Comparison of ENCODE assay signal across 1 cellular context in the genomic region with DNA sequence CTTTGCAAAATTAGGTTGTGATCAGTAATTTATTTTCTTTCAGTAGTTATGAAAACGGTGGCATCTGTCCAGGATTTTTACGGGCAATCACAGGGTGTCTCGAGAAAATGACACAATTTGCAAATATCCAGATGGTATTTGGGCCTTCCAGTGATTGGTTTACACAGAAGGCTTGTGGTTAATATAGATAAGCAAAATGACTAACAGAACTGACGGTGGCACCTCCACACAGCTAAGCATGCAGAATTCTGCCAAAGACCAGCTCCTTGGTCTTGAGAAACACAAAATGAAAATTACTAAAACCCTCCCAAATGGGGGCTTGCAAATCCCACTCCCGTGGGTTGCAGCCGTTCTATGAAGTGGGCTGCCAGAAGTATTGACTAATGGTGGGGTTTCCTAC.
TF ChIP-seq lines count a peak whose summit lies in the region.

No MANE protein-coding gene starts in this region.

TF ChIP-seq in IMR-90, 13 proteins besides CTCF, POLR2A, EP300 and RAD21:
- TF ChIP-seq SMC3 (IDR thresholded peaks at IDR 0.05; ENCODE audit: low read depth, low read length) (no peak), MAZ (IDR thresholded peaks at IDR 0.05; ENCODE audit: borderline replicate concordance, low read depth, low read length) (no peak), RFX5 (IDR thresholded peaks at IDR 0.05; ENCODE audit: low read depth, low read length) (no peak), BHLHE40 (IDR thresholded peaks at IDR 0.05; ENCODE audit: low read depth, low read length) (no peak), CEBPB (IDR thresholded peaks at IDR 0.05; ENCODE audit: low read depth, low read length) (no peak), MAFK (IDR thresholded peaks at IDR 0.05; ENCODE audit: low read depth, low read length) (no peak), FOS (IDR thresholded peaks at IDR 0.05; ENCODE audit: low read depth, low read length) (no peak), RCOR1 (IDR thresholded peaks at IDR 0.05; ENCODE audit: insufficient replicate concordance, low read length) (no peak), NFE2L2 (IDR thresholded peaks at IDR 0.05; ENCODE audit: low read depth, low read length) (no peak), MXI1 (IDR thresholded peaks at IDR 0.05; ENCODE audit: borderline replicate concordance, low read depth, low read length) (no peak), CHD1 (IDR thresholded peaks at IDR 0.05; ENCODE audit: low read depth, low read length) (no peak)
- TF ChIP-seq, protein P1, sequence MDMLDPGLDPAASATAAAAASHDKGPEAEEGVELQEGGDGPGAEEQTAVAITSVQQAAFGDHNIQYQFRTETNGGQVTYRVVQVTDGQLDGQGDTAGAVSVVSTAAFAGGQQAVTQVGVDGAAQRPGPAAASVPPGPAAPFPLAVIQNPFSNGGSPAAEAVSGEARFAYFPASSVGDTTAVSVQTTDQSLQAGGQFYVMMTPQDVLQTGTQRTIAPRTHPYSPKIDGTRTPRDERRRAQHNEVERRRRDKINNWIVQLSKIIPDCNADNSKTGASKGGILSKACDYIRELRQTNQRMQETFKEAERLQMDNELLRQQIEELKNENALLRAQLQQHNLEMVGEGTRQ (IDR thresholded peaks at IDR 0.05; ENCODE audit: low read depth, low read length): no peak
- TF ChIP-seq, protein P2, sequence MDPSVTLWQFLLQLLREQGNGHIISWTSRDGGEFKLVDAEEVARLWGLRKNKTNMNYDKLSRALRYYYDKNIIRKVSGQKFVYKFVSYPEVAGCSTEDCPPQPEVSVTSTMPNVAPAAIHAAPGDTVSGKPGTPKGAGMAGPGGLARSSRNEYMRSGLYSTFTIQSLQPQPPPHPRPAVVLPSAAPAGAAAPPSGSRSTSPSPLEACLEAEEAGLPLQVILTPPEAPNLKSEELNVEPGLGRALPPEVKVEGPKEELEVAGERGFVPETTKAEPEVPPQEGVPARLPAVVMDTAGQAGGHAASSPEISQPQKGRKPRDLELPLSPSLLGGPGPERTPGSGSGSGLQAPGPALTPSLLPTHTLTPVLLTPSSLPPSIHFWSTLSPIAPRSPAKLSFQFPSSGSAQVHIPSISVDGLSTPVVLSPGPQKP (IDR thresholded peaks at IDR 0.05; ENCODE audit: borderline replicate concordance, low read depth, low read length): no peak
